12 cellular contexts compared by ENCODE assay signal in genomic region chr1:168613689-168614655, GRCh38. TPM values are rescaled to one million over a fixed set of nuclear protein-coding genes. Genes with fewer than 3 reads are reported as not detected.
DNase-seq lines count a peak whose midpoint lies in the region; ATAC-seq and TF ChIP-seq lines count a peak whose summit lies in the region.
"Had no signal": no experiment of that assay in that cellular context is flagged by ENCODE, and none has a peak within 500 bp of the region (broad histone marks: within the 10 kb centered on the region; RNA-seq: fewer than 3 reads in every experiment).

No MANE protein-coding gene starts in this region.

- 58 to 92% methylated on average over 11 to 16 of the region's 16 CpGs for WGBS in endodermal cell (ENCODE audit: insufficient coverage in 1 of 2, insufficient read length in 1 of 2), 2 experiments
- WGBS in aorta, 2 donors, result 16 to 18% methylated on average over 16 of the region's 16 CpGs

- H3K4me1 ChIP-seq in endodermal cell (ENCODE audit: control insufficient read depth, insufficient read depth, low read length), result no peaks in the 10 kb centered on the region
- peaks cover 31% of the 10 kb centered on the region for H3K4me1 ChIP-seq in muscle layer of colon (ENCODE audit: insufficient read depth, low read length)
- H3K4me1 ChIP-seq in aorta (ENCODE audit: control insufficient read depth in 1 of 2, insufficient read depth in 2 of 2, low read length in 2 of 2), result peaks cover 0 to 2% of the 10 kb centered on the region in 2 donors

- no peaks in the 10 kb centered on the region for H3K27me3 Mint-ChIP-seq in endodermal cell (ENCODE audit: insufficient read depth)

- H3K4me3 ChIP-seq in endodermal cell (ENCODE audit: low read length), result no peak overlapping the region
- peak overlapping the region in 1 of 2 donors; percentile 25 for H3K4me3 ChIP-seq in muscle layer of colon (ENCODE audit: low read depth in 1 of 2, low read length in 2 of 2)
- H3K4me3 ChIP-seq in aorta (ENCODE audit: low read length in 2 of 2), result no peak overlapping the region
- H3K4me3 ChIP-seq: GM23338 had no signal

- peak; percentile 91 for DNase-seq in NCI-H2227 (lab: John Stamatoyannopoulos, UW; ENCODE audit: unreplicated experiment)
- no peak for DNase-seq in endodermal cell
- peak in 1 of 2 donors; percentile 75 for DNase-seq in aorta
- DNase-seq in stimulated activated naive CD8-positive, alpha-beta T cell treated with anti-CD3 and anti-CD28 coated beads, Interleukin-15, Interleukin-2, amounts not matched to agents 100 U/mL and 50 U/mL, for 24 hours, result no peak
- DNase-seq: activated gamma-delta T cell had no signal

- no peaks in the 10 kb centered on the region for H3K36me3 Mint-ChIP-seq in endodermal cell (ENCODE audit: low read depth)
- H3K36me3 Mint-ChIP-seq: WTC11 had no signal

- H3K27me3 ChIP-seq in endodermal cell (ENCODE audit: control insufficient read depth, insufficient read depth, low read length, poor library complexity, severe bottlenecking), result no peaks in the 10 kb centered on the region
- no peaks in the 10 kb centered on the region for H3K27me3 ChIP-seq in muscle layer of colon (ENCODE audit: control insufficient read depth in 1 of 2, insufficient read depth in 2 of 2, low read length in 2 of 2)
- no peaks in the 10 kb centered on the region for H3K27me3 ChIP-seq in aorta (ENCODE audit: control insufficient read depth in 1 of 2, insufficient read depth in 2 of 2, low read length in 1 of 2)

- H3K27ac ChIP-seq in endodermal cell (ENCODE audit: low read depth, low read length), result peak overlapping the region; percentile 97
- H3K27ac ChIP-seq in muscle layer of colon (ENCODE audit: low read depth, low read length), result peak overlapping the region; percentile 10
- no peak overlapping the region for H3K27ac ChIP-seq in aorta (ENCODE audit: low read depth in 1 of 2, low read length in 2 of 2)

- intact Hi-C loops in aorta (cut with DNase I), result no loop called here

- no peak overlapping the region for H3K4me3 Mint-ChIP-seq in endodermal cell
- H3K4me3 Mint-ChIP-seq: GM23338, WTC11 had no signal

- H3K4me1 Mint-ChIP-seq in endodermal cell, result peaks cover 3% of the 10 kb centered on the region

- H3K36me3 ChIP-seq in endodermal cell (ENCODE audit: control insufficient read depth, insufficient read depth, low read length) (no peaks in the 10 kb centered on the region), muscle layer of colon (ENCODE audit: insufficient read depth, low read length) (no peaks in the 10 kb centered on the region), aorta (ENCODE audit: control insufficient read depth in 1 of 2, insufficient read depth in 2 of 2, low read length in 1 of 2) (no peaks in the 10 kb centered on the region)

- H3K9ac ChIP-seq in endodermal cell (ENCODE audit: extremely low read depth, low read length, poor library complexity, severe bottlenecking), result no peak overlapping the region
- no peak overlapping the region for H3K9ac ChIP-seq in muscle layer of colon (ENCODE audit: low read length)

- H3K9me3 ChIP-seq in endodermal cell (ENCODE audit: control insufficient read depth, low read length) (no peaks in the 10 kb centered on the region), muscle layer of colon (ENCODE audit: low read length) (no peaks in the 10 kb centered on the region), aorta (ENCODE audit: control insufficient read depth, low read length) (no peaks in the 10 kb centered on the region)

- H3K9me3 Mint-ChIP-seq in endodermal cell, result no peaks in the 10 kb centered on the region
- H3K9me3 Mint-ChIP-seq: GM23338, WTC11 had no signal

- H3K27ac Mint-ChIP-seq in endodermal cell, result no peak overlapping the region
- H3K27ac Mint-ChIP-seq: GM23338, WTC11 had no signal

- TF ChIP-seq CTCF in endodermal cell (conservative IDR thresholded peaks at IDR 0.05), result no peak

- peak; percentile 56 for ATAC-seq in aorta (ENCODE audit: low FRiP score)
- no peak for ATAC-seq in HG02870 (IDR thresholded peaks at IDR 0.05; ENCODE audit: unreplicated experiment)
- ATAC-seq in HG02610 (IDR thresholded peaks at IDR 0.05; ENCODE audit: unreplicated experiment), result no peak
- no peak for ATAC-seq in stimulated activated naive CD8-positive, alpha-beta T cell treated with anti-CD3 and anti-CD28 coated beads, Interleukin-15, Interleukin-2, amounts not matched to agents 100 U/mL and 50 U/mL, for 24 hours
- ATAC-seq: GM23338, WTC11 had no signal

RNA-seq across cellular contexts. Expression of gene XCL1, which starts 37.6 kb away (rescaled TPM):
- total RNA-seq in endodermal cell (1 to 10 TPM in 1 of 2 donors, under 1 TPM in 1; 0.75 to 1.4 TPM), aorta (under 1 TPM in 1 of 2 donors, not detected in 1; 0.26 TPM)
- polyA plus RNA-seq in endodermal cell (2013, experiment 1 of 2), result 0.78 TPM
- polyA plus RNA-seq in endodermal cell (2013, experiment 2 of 2), result not detected
- polyA plus RNA-seq in aorta, result under 1 TPM in 1 of 2 donors, not detected in 1; 0.20 TPM
- total RNA-seq: Daoy, GM23338, M059J had no signal

Comparison
In these comparisons a context has a peak if more than half of its experiments do, and no peak if none do; other contexts are left out.
1. H3K27ac ChIP-seq: peak in endodermal cell (single experiment) and muscle layer of colon (single experiment); none in aorta (0 of 2).